In genomic region chr9:115847245-115847644, GRCh38 we compare ENCODE assay signal across 19 cellular contexts.
A peak's percentile ranks its signal among the peaks of the same experiment; 100 is the strongest.
DNase-seq lines count a peak whose midpoint lies in the region; ATAC-seq and TF ChIP-seq lines count a peak whose summit lies in the region.
"Had no signal": no experiment of that assay in that cellular context is flagged by ENCODE, and none has a peak within 500 bp of the region (broad histone marks: within the 10 kb centered on the region; RNA-seq: fewer than 3 reads in every experiment).

No MANE protein-coding gene starts in this region.

- peaks cover 5% of the 10 kb centered on the region for H3K4me1 ChIP-seq in foreskin keratinocyte
- H3K4me1 ChIP-seq: vagina had no signal

- POLR2A ChIA-PET in AG04450 (lab: Yijun Ruan, JAX) = interaction anchor here (1.2 kb wide), 1 partner anchor 97 kb away, joined by 4 read pairs; no protein-coding TSS in a partner anchor

- H3K27me3 ChIP-seq in AG04450 (ENCODE audit: control insufficient read depth, insufficient read depth, low read length) (no peaks in the 10 kb centered on the region), foreskin keratinocyte (no peaks in the 10 kb centered on the region)
- H3K27me3 ChIP-seq: cardiac muscle cell, SJCRH30, vagina had no signal

- ATAC-seq in foreskin keratinocyte (peak; percentile 69), HG03342 (IDR thresholded peaks at IDR 0.05; ENCODE audit: unreplicated experiment) (no peak)
- ATAC-seq: stimulated activated naive CD8-positive, alpha-beta T cell treated with anti-CD3 and anti-CD28 coated beads, Interleukin-15, amount 100 ng/mL, for 72 hours had no signal

- CTCF ChIA-PET in AG04450 (lab: Charles Lee) = interaction anchor here (0.7 to 1.5 kb wide), 3 partner anchors 11 to 805 kb away, joined by 3 to 7 read pairs (median 4); no protein-coding TSS in a partner anchor

- H3K4me3 ChIP-seq in AG04450 (ENCODE audit: low read depth, low read length) (no peak overlapping the region), astrocyte of the spinal cord (ENCODE audit: low read depth, low read length) (no peak overlapping the region)
- H3K4me3 ChIP-seq: cardiac muscle cell, SJCRH30, vagina had no signal

- TF ChIP-seq CTCF in AG04450 (IDR thresholded peaks at IDR 0.05; ENCODE audit: low read depth, low read length) = no peak
- TF ChIP-seq CTCF in astrocyte of the spinal cord (IDR thresholded peaks at IDR 0.05; ENCODE audit: low read depth, low read length) = no peak
- TF ChIP-seq CTCF in foreskin keratinocyte (conservative IDR thresholded peaks at IDR 0.05) = no peak

- H3K27ac ChIP-seq in AG04450 (ENCODE audit: low read depth, low read length) = no peak overlapping the region
- H3K27ac ChIP-seq in foreskin keratinocyte = no peak overlapping the region
- H3K27ac ChIP-seq: cardiac muscle cell, SJCRH30, vagina had no signal

- in situ Hi-C loops in astrocyte of the spinal cord (cut with HindIII; ENCODE audit: low sequenced_read_pairs) = no loop called here

- DNase-seq in AG04450 (ENCODE audit: low read depth, low spot score) (peak; percentile 48), HT1080 (ENCODE audit: low read depth) (peak; percentile 42), astrocyte of the spinal cord (ENCODE audit: low read depth, low spot score) (peak; percentile 57), foreskin keratinocyte (peak; percentile 33 to 60), NCI-H2029 (lab: John Stamatoyannopoulos, UW) (no peak), NCI-H345 treated with DMSO at 0.1 percent for 48 hours (lab: John Stamatoyannopoulos, UW; ENCODE audit: unreplicated experiment) (no peak)
- no peak for DNase-seq in activated CD8-positive, alpha-beta memory T cell treated with anti-CD3 and anti-CD28 coated beads for 24 hours
- DNase-seq: activated CD4-positive, alpha-beta T cell treated with anti-CD3 and anti-CD28 coated beads for 4 hours; activated naive CD4-positive, alpha-beta T cell treated with anti-CD3 and anti-CD28 coated beads for 36 hours; effector CD4-positive, alpha-beta T cell; head of caudate nucleus; Kasumi-1; NCI-H1694; SJCRH30; stimulated activated CD4-positive, alpha-beta T cell treated with anti-CD3 and anti-CD28 coated beads, Interleukin-15, amount 100 ng/mL, for 24 hours; stimulated activated naive CD8-positive, alpha-beta T cell treated with anti-CD3 and anti-CD28 coated beads, Interleukin-15, amount 100 ng/mL, for 72 hours had no signal

- no peaks in the 10 kb centered on the region for H3K9me3 ChIP-seq in AG04450 (ENCODE audit: control insufficient read depth, insufficient read depth, low read length)
- H3K9me3 ChIP-seq: SJCRH30, vagina had no signal

Comparison
In these comparisons a context has a peak if more than half of its experiments do, and no peak if none do; other contexts are left out.
1. DNase-seq: peak in AG04450 (single experiment), HT1080 (single experiment), astrocyte of the spinal cord (single experiment) and foreskin keratinocyte (2 of 2); none in NCI-H2029 (single experiment), activated CD8-positive, alpha-beta memory T cell treated with anti-CD3 and anti-CD28 coated beads for 24 hours (single experiment) and NCI-H345 treated with DMSO at 0.1 percent for 48 hours (single experiment).